13 cellular contexts compared by ENCODE assay signal in genomic region chr10:37860494-37861190, GRCh38. TPM values are rescaled to one million over a fixed set of nuclear protein-coding genes. Genes with fewer than 3 reads are reported as not detected.
DNase-seq lines count a peak whose midpoint lies in the region; ATAC-seq, FAIRE-seq and TF ChIP-seq lines count a peak whose summit lies in the region.
"Had no signal": no experiment of that assay in that cellular context is flagged by ENCODE, and none has a peak within 500 bp of the region (broad histone marks: within the 10 kb centered on the region; RNA-seq: fewer than 3 reads in every experiment).

No MANE protein-coding gene starts in this region.

- no peak for ATAC-seq in HG02642 (IDR thresholded peaks at IDR 0.05; ENCODE audit: poor library complexity, unreplicated experiment)
- ATAC-seq: SK-N-SH treated with all-trans-retinoic acid at 6 μM for 48 hours had no signal

- H3K4me3 Mint-ChIP-seq in activated T-helper 1 cell treated with anti-CD3 and anti-CD28 coated beads, Interleukin-12 subunit alpha, Interleukin-12 subunit beta, Interleukin-2, Interleukin-4 antibody, amounts not matched to agents 30 ng/mL and 10 ng/mL and 1 ng/mL, durations not matched to agents 14 hours and 24 hours and 36 hours, result no peak overlapping the region

- H3K27ac ChIP-seq in prostate gland, result peak overlapping the region; percentile 72 to 79

- no peaks in the 10 kb centered on the region for H3K36me3 Mint-ChIP-seq in activated T-helper 1 cell treated with anti-CD3 and anti-CD28 coated beads, Interleukin-12 subunit alpha, Interleukin-12 subunit beta, Interleukin-2, Interleukin-4 antibody, amounts not matched to agents 30 ng/mL and 10 ng/mL and 1 ng/mL, durations not matched to agents 14 hours and 24 hours and 36 hours (ENCODE audit: low read depth)

- TF ChIP-seq POLR2A in prostate gland (IDR thresholded peaks at IDR 0.05), result no peak

- H3K36me3 ChIP-seq in bronchial epithelial cell (ENCODE audit: control insufficient read depth, insufficient read depth, low read length) (no peaks in the 10 kb centered on the region), prostate gland (no peaks in the 10 kb centered on the region)
- H3K36me3 ChIP-seq: HAP-1 had no signal

- DNase-seq in EL, result peak; percentile 48
- peak; percentile 6 for DNase-seq in HuH-7 (ENCODE audit: low spot score)
- peak; percentile 86 for DNase-seq in bronchial epithelial cell (ENCODE audit: low read depth)
- peak; percentile 66 for DNase-seq in prostate gland (ENCODE audit: low spot score)
- DNase-seq in NCI-H1092 treated with DMSO at 0.1 percent for 48 hours (lab: John Stamatoyannopoulos, UW), result no peak
- DNase-seq in activated T-helper 1 cell treated with anti-CD3 and anti-CD28 coated beads, Interleukin-12 subunit alpha, Interleukin-12 subunit beta, Interleukin-2, Interleukin-4 antibody, amounts not matched to agents 30 ng/mL and 10 ng/mL and 1 ng/mL, durations not matched to agents 14 hours and 24 hours and 36 hours (ENCODE audit: low spot score), result no peak
- DNase-seq in hippocampal formation (lab: John Stamatoyannopoulos, UW), result no peak
- DNase-seq: activated CD8-positive, alpha-beta memory T cell treated with anti-CD3 and anti-CD28 coated beads, Interleukin-2, amount 50 U/mL, for 48 hours; dermis blood vessel endothelial cell; GF-D8 had no signal

- intact Hi-C loops in prostate gland (cut with DNase I), result loop anchor here (10.0 kb wide), 1 partner anchor 234 kb away; the partner anchor contains the start of gene ZNF37A
- intact Hi-C loops in activated T-helper 1 cell treated with anti-CD3 and anti-CD28 coated beads, Interleukin-12 subunit alpha, Interleukin-12 subunit beta, Interleukin-2, Interleukin-4 antibody, amounts not matched to agents 30 ng/mL and 10 ng/mL and 1 ng/mL, durations not matched to agents 14 hours and 24 hours and 36 hours (cut with micrococcal nuclease), result no loop called here

- 9% methylated on average over 2 of the region's 2 CpGs for WGBS in prostate gland

- H3K27me3 ChIP-seq in bronchial epithelial cell (ENCODE audit: control insufficient read depth, insufficient read depth, low read length) (no peaks in the 10 kb centered on the region), prostate gland (replicated peaks; ENCODE audit: insufficient read depth) (no peaks in the 10 kb centered on the region)

- H3K4me1 Mint-ChIP-seq in activated T-helper 1 cell treated with anti-CD3 and anti-CD28 coated beads, Interleukin-12 subunit alpha, Interleukin-12 subunit beta, Interleukin-2, Interleukin-4 antibody, amounts not matched to agents 30 ng/mL and 10 ng/mL and 1 ng/mL, durations not matched to agents 14 hours and 24 hours and 36 hours (ENCODE audit: low read depth), result peaks cover 21% of the 10 kb centered on the region

- H3K4me1 ChIP-seq in prostate gland (replicated peaks), result no peaks in the 10 kb centered on the region

- no peak overlapping the region for H3K27ac Mint-ChIP-seq in activated T-helper 1 cell treated with anti-CD3 and anti-CD28 coated beads, Interleukin-12 subunit alpha, Interleukin-12 subunit beta, Interleukin-2, Interleukin-4 antibody, amounts not matched to agents 30 ng/mL and 10 ng/mL and 1 ng/mL, durations not matched to agents 14 hours and 24 hours and 36 hours

- H3K27me3 Mint-ChIP-seq in activated T-helper 1 cell treated with anti-CD3 and anti-CD28 coated beads, Interleukin-12 subunit alpha, Interleukin-12 subunit beta, Interleukin-2, Interleukin-4 antibody, amounts not matched to agents 30 ng/mL and 10 ng/mL and 1 ng/mL, durations not matched to agents 14 hours and 24 hours and 36 hours (ENCODE audit: insufficient read depth), result no peaks in the 10 kb centered on the region

- no peak for FAIRE-seq in bronchial epithelial cell (lab: Jason Lieb, UNC)

- H3K9me3 Mint-ChIP-seq in activated T-helper 1 cell treated with anti-CD3 and anti-CD28 coated beads, Interleukin-12 subunit alpha, Interleukin-12 subunit beta, Interleukin-2, Interleukin-4 antibody, amounts not matched to agents 30 ng/mL and 10 ng/mL and 1 ng/mL, durations not matched to agents 14 hours and 24 hours and 36 hours, result no peaks in the 10 kb centered on the region

- no peak overlapping the region for H3K4me3 ChIP-seq in bronchial epithelial cell (ENCODE audit: low read depth, low read length)
- H3K4me3 ChIP-seq in prostate gland, result no peak overlapping the region
- H3K4me3 ChIP-seq: HAP-1 had no signal

- no peak for TF ChIP-seq CTCF in bronchial epithelial cell (IDR thresholded peaks at IDR 0.05; ENCODE audit: insufficient read depth, low read length, severe bottlenecking)
- no peak for TF ChIP-seq CTCF in prostate gland (IDR thresholded peaks at IDR 0.05)

- H3K9me3 ChIP-seq in prostate gland, result no peaks in the 10 kb centered on the region
- H3K9me3 ChIP-seq: HAP-1 had no signal

RNA-seq across cellular contexts. Expression of gene ZNF248, which starts 3.2 kb away (rescaled TPM):
- total RNA-seq in bronchial epithelial cell, result 6.1 and 8.1 TPM in 2 replicates
- 10 to 100 TPM; 12.3 to 18.2 TPM for total RNA-seq in prostate gland
- total RNA-seq in activated T-helper 1 cell treated with anti-CD3 and anti-CD28 coated beads, Interleukin-12 subunit alpha, Interleukin-12 subunit beta, Interleukin-2, Interleukin-4 antibody, amounts not matched to agents 30 ng/mL and 10 ng/mL and 1 ng/mL, durations not matched to agents 14 hours and 24 hours and 36 hours, result 7.7 and 7.9 TPM in 2 replicates

Comparison
In these comparisons a context has a peak if more than half of its experiments do, and no peak if none do; other contexts are left out.
1. DNase-seq: peak in EL (single experiment), HuH-7 (single experiment), bronchial epithelial cell (single experiment) and prostate gland (single experiment); none in NCI-H1092 treated with DMSO at 0.1 percent for 48 hours (single experiment), activated T-helper 1 cell treated with anti-CD3 and anti-CD28 coated beads, Interleukin-12 subunit alpha, Interleukin-12 subunit beta, Interleukin-2, Interleukin-4 antibody, amounts not matched to agents 30 ng/mL and 10 ng/mL and 1 ng/mL, durations not matched to agents 14 hours and 24 hours and 36 hours (single experiment) and hippocampal formation (0 of 2).